Comparison of ENCODE assay signal across 8 cellular contexts in genomic region chr6:156776470-156776840, GRCh38. TPM values are rescaled to one million over a fixed set of nuclear protein-coding genes. Genes with fewer than 3 reads are reported as not detected.
DNase-seq lines count a peak whose midpoint lies in the region; ATAC-seq and FAIRE-seq lines count a peak whose summit lies in the region.

No MANE protein-coding gene starts in this region.

- no peaks in the 10 kb centered on the region for H3K9me3 ChIP-seq in iPS DF 6.9 (ENCODE audit: control insufficient read depth, insufficient read depth, low read length)
- H3K9me3 ChIP-seq in small intestine (ENCODE audit: control insufficient read depth, low read depth), result no peaks in the 10 kb centered on the region

- H3K27me3 Mint-ChIP-seq in activated naive CD8-positive, alpha-beta T cell, result no peaks in the 10 kb centered on the region

- DNase-seq in NCI-H146 (lab: John Stamatoyannopoulos, UW) (peak; percentile 50), NCI-H146 treated with DMSO at 0.1 percent for 48 hours (lab: John Stamatoyannopoulos, UW; ENCODE audit: unreplicated experiment) (no peak), NCI-H1417 treated with DMSO at 0.1 percent for 48 hours (lab: John Stamatoyannopoulos, UW) (peak; percentile 57), iPS DF 6.9 (ENCODE audit: low read depth, low spot score) (no peak), small intestine (peak; percentile 70), NCI-H1436 (lab: John Stamatoyannopoulos, UW) (no peak)

- H3K4me3 Mint-ChIP-seq in activated naive CD8-positive, alpha-beta T cell, result peak overlapping the region; percentile 95

- H3K27me3 ChIP-seq in iPS DF 6.9 (ENCODE audit: control insufficient read depth, insufficient read depth, low read length), result no peaks in the 10 kb centered on the region
- H3K27me3 ChIP-seq in small intestine (ENCODE audit: control insufficient read depth in 2 of 2, insufficient read depth in 2 of 2, low read length in 2 of 2), result no peaks in the 10 kb centered on the region

- H3K4me1 ChIP-seq in iPS DF 6.9 (ENCODE audit: control insufficient read depth, insufficient read depth, low read length) (peaks cover 3% of the 10 kb centered on the region; the same call in 1 of the 2 replicates), small intestine (ENCODE audit: control insufficient read depth in 2 of 2, insufficient read depth in 1 of 2, low read depth in 1 of 2, low read length in 1 of 2) (peaks cover 0 to 4% of the 10 kb centered on the region in 2 donors)

- no peak for FAIRE-seq in small intestine (lab: Jason Lieb, UNC)

- H3K4me3 ChIP-seq in iPS DF 6.9 (ENCODE audit: low read length), result peak overlapping the region; percentile 95; the same call in 1 of the 2 replicates
- peak overlapping the region; percentile 91 to 100 for H3K4me3 ChIP-seq in small intestine (ENCODE audit: low read depth in 1 of 2, low read length in 2 of 2)

- H3K36me3 Mint-ChIP-seq in activated naive CD8-positive, alpha-beta T cell, result no peaks in the 10 kb centered on the region

- no CpG with 5 or more reads among the region's 8 CpGs for WGBS in iPS DF 6.9 (ENCODE audit: insufficient coverage, insufficient read length)
- 0 to 3% (median 1%) methylated on average over 8 of the region's 8 CpGs for WGBS in small intestine, 3 donors

- H3K36me3 ChIP-seq in iPS DF 6.9 (ENCODE audit: control insufficient read depth, insufficient read depth, low read length), result no peaks in the 10 kb centered on the region
- no peaks in the 10 kb centered on the region for H3K36me3 ChIP-seq in small intestine (ENCODE audit: control insufficient read depth in 2 of 2, insufficient read depth in 2 of 2, low read length in 2 of 2)

- H3K4me1 Mint-ChIP-seq in activated naive CD8-positive, alpha-beta T cell (ENCODE audit: low read depth), result peaks cover 33% of the 10 kb centered on the region

- H3K27ac ChIP-seq in iPS DF 6.9 (ENCODE audit: low read length) (no peak overlapping the region), small intestine (ENCODE audit: low read depth in 1 of 2, low read length in 1 of 2) (peak overlapping the region; percentile 93 to 100)

- H3K27ac Mint-ChIP-seq in activated naive CD8-positive, alpha-beta T cell, result peak overlapping the region; percentile 98

- no peak for ATAC-seq in HG03025 (IDR thresholded peaks at IDR 0.05; ENCODE audit: low FRiP score, unreplicated experiment)

- no peaks in the 10 kb centered on the region for H3K9me3 Mint-ChIP-seq in activated naive CD8-positive, alpha-beta T cell (ENCODE audit: low read depth)

RNA-seq across cellular contexts. Expression of gene ARID1B, which starts 0.7 kb away (rescaled TPM):
- 10 to 100 TPM in 2 of 3 donors, 1 to 10 TPM in 1; 7.3 to 23.3 (median 10.7) TPM for polyA plus RNA-seq in small intestine

Comparison
In these comparisons a context has a peak if more than half of its experiments do, and no peak if none do; other contexts are left out.
1. DNase-seq: peak in NCI-H146 (single experiment), NCI-H1417 treated with DMSO at 0.1 percent for 48 hours (single experiment) and small intestine (single experiment); none in NCI-H146 treated with DMSO at 0.1 percent for 48 hours (single experiment), iPS DF 6.9 (single experiment) and NCI-H1436 (single experiment).